ENCODE assay signal across 7 cellular contexts in the genomic region with DNA sequence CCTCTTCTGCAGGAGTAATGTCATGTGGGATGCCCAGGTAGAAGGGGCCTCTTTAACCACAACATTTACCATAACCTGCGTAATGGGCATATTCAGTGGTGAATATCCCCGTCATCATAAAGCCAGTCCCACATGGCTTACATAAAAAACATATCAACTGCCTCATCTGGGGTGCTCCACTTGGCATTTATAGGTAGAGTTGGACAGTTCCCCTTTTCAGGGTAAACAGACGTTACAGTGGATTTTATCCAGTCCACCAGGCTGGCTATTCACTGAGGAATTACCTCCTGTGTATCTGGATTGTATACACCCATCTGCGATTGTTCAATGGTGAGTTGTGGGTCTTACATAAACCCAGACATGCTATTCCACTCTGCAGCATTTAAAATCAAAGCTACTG.
"Had no signal": no experiment of that assay in that cellular context is flagged by ENCODE, and none has a peak within 500 bp of the region (broad histone marks: within the 10 kb centered on the region; RNA-seq: fewer than 3 reads in every experiment).

No MANE protein-coding gene starts in this region.

- ATAC-seq: GM23338 had no signal

- DNase-seq: H9, HCEC 1CT, IMR-90 had no signal

- H3K4me3 ChIP-seq: GM23338 had no signal

- FAIRE-seq: H1, H54, HTR-8/SVneo had no signal

- H3K4me2 ChIP-seq: GM23338 had no signal
